ENCODE assay signal across 1 cellular context in genomic region chr10:4867520-4868356, GRCh38.
TF ChIP-seq lines count a peak whose summit lies in the region.

No MANE protein-coding gene starts in this region.

TF ChIP-seq in K562, 482 proteins besides CTCF, POLR2A, EP300 and RAD21 (continued from another document and continues in another):
- TF ChIP-seq, protein P1, sequence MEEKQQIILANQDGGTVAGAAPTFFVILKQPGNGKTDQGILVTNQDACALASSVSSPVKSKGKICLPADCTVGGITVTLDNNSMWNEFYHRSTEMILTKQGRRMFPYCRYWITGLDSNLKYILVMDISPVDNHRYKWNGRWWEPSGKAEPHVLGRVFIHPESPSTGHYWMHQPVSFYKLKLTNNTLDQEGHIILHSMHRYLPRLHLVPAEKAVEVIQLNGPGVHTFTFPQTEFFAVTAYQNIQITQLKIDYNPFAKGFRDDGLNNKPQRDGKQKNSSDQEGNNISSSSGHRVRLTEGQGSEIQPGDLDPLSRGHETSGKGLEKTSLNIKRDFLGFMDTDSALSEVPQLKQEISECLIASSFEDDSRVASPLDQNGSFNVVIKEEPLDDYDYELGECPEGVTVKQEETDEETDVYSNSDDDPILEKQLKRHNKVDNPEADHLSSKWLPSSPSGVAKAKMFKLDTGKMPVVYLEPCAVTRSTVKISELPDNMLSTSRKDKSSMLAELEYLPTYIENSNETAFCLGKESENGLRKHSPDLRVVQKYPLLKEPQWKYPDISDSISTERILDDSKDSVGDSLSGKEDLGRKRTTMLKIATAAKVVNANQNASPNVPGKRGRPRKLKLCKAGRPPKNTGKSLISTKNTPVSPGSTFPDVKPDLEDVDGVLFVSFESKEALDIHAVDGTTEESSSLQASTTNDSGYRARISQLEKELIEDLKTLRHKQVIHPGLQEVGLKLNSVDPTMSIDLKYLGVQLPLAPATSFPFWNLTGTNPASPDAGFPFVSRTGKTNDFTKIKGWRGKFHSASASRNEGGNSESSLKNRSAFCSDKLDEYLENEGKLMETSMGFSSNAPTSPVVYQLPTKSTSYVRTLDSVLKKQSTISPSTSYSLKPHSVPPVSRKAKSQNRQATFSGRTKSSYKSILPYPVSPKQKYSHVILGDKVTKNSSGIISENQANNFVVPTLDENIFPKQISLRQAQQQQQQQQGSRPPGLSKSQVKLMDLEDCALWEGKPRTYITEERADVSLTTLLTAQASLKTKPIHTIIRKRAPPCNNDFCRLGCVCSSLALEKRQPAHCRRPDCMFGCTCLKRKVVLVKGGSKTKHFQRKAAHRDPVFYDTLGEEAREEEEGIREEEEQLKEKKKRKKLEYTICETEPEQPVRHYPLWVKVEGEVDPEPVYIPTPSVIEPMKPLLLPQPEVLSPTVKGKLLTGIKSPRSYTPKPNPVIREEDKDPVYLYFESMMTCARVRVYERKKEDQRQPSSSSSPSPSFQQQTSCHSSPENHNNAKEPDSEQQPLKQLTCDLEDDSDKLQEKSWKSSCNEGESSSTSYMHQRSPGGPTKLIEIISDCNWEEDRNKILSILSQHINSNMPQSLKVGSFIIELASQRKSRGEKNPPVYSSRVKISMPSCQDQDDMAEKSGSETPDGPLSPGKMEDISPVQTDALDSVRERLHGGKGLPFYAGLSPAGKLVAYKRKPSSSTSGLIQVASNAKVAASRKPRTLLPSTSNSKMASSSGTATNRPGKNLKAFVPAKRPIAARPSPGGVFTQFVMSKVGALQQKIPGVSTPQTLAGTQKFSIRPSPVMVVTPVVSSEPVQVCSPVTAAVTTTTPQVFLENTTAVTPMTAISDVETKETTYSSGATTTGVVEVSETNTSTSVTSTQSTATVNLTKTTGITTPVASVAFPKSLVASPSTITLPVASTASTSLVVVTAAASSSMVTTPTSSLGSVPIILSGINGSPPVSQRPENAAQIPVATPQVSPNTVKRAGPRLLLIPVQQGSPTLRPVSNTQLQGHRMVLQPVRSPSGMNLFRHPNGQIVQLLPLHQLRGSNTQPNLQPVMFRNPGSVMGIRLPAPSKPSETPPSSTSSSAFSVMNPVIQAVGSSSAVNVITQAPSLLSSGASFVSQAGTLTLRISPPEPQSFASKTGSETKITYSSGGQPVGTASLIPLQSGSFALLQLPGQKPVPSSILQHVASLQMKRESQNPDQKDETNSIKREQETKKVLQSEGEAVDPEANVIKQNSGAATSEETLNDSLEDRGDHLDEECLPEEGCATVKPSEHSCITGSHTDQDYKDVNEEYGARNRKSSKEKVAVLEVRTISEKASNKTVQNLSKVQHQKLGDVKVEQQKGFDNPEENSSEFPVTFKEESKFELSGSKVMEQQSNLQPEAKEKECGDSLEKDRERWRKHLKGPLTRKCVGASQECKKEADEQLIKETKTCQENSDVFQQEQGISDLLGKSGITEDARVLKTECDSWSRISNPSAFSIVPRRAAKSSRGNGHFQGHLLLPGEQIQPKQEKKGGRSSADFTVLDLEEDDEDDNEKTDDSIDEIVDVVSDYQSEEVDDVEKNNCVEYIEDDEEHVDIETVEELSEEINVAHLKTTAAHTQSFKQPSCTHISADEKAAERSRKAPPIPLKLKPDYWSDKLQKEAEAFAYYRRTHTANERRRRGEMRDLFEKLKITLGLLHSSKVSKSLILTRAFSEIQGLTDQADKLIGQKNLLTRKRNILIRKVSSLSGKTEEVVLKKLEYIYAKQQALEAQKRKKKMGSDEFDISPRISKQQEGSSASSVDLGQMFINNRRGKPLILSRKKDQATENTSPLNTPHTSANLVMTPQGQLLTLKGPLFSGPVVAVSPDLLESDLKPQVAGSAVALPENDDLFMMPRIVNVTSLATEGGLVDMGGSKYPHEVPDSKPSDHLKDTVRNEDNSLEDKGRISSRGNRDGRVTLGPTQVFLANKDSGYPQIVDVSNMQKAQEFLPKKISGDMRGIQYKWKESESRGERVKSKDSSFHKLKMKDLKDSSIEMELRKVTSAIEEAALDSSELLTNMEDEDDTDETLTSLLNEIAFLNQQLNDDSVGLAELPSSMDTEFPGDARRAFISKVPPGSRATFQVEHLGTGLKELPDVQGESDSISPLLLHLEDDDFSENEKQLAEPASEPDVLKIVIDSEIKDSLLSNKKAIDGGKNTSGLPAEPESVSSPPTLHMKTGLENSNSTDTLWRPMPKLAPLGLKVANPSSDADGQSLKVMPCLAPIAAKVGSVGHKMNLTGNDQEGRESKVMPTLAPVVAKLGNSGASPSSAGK (IDR thresholded peaks at IDR 0.05): peak; percentile 31; the same call in 1 of the 2 replicates
- no peak; the same call in 1 of the 2 replicates for TF ChIP-seq ZNF175 (CRISPR knock-in tag; IDR thresholded peaks at IDR 0.05; ENCODE audit: low read depth)
- no peak for TF ChIP-seq ZNF696 (CRISPR knock-in tag; conservative IDR thresholded peaks at IDR 0.05)
- no peak for TF ChIP-seq ERF (CRISPR knock-in tag; IDR thresholded peaks at IDR 0.05)
- 0 out of 2 replicates have a peak, but pooled peaks have one; percentile 56 for TF ChIP-seq NFRKB (IDR thresholded peaks at IDR 0.05; ENCODE audit: low read depth)
- peak; percentile 26; the same call in 1 of the 2 replicates for TF ChIP-seq TEAD2 (tag; IDR thresholded peaks at IDR 0.05)
- peak; percentile 96 for TF ChIP-seq MTA2 (IDR thresholded peaks at IDR 0.05; ENCODE audit: low read depth)
- TF ChIP-seq ZBTB33 (CRISPR knock-in tag; IDR thresholded peaks at IDR 0.05): no peak
- TF ChIP-seq EP400 (IDR thresholded peaks at IDR 0.05): peak; percentile 80
- no peak for TF ChIP-seq BCL6 (CRISPR knock-in tag; IDR thresholded peaks at IDR 0.05)
- TF ChIP-seq ZNF707 (CRISPR knock-in tag; conservative IDR thresholded peaks at IDR 0.05): no peak
- no peak for TF ChIP-seq KLF13 (tag; IDR thresholded peaks at IDR 0.05; ENCODE audit: borderline replicate concordance, low read depth)
- no peak for TF ChIP-seq SIN3B (IDR thresholded peaks at IDR 0.05; ENCODE audit: low read depth)
- TF ChIP-seq, protein P2, sequence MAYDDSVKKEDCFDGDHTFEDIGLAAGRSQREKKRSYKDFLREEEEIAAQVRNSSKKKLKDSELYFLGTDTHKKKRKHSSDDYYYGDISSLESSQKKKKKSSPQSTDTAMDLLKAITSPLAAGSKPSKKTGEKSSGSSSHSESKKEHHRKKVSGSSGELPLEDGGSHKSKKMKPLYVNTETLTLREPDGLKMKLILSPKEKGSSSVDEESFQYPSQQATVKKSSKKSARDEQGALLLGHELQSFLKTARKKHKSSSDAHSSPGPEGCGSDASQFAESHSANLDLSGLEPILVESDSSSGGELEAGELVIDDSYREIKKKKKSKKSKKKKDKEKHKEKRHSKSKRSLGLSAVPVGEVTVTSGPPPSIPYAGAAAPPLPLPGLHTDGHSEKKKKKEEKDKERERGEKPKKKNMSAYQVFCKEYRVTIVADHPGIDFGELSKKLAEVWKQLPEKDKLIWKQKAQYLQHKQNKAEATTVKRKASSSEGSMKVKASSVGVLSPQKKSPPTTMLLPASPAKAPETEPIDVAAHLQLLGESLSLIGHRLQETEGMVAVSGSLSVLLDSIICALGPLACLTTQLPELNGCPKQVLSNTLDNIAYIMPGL (CRISPR knock-in tag; IDR thresholded peaks at IDR 0.05): no peak
- no peak for TF ChIP-seq STAG1 (CRISPR knock-in tag; IDR thresholded peaks at IDR 0.05; ENCODE audit: borderline replicate concordance)
- no peak for TF ChIP-seq DLX4 (CRISPR knock-in tag; IDR thresholded peaks at IDR 0.05)
- no peak for TF ChIP-seq ZFP36 (IDR thresholded peaks at IDR 0.05; ENCODE audit: low read depth, low read length, partially characterized antibody)
- peak; percentile 67; the same call in 1 of the 2 replicates for TF ChIP-seq XRCC5 (IDR thresholded peaks at IDR 0.05; ENCODE audit: low read depth, low read length)
- TF ChIP-seq ZNF717 (CRISPR knock-in tag; IDR thresholded peaks at IDR 0.05): no peak
- TF ChIP-seq, protein P3, sequence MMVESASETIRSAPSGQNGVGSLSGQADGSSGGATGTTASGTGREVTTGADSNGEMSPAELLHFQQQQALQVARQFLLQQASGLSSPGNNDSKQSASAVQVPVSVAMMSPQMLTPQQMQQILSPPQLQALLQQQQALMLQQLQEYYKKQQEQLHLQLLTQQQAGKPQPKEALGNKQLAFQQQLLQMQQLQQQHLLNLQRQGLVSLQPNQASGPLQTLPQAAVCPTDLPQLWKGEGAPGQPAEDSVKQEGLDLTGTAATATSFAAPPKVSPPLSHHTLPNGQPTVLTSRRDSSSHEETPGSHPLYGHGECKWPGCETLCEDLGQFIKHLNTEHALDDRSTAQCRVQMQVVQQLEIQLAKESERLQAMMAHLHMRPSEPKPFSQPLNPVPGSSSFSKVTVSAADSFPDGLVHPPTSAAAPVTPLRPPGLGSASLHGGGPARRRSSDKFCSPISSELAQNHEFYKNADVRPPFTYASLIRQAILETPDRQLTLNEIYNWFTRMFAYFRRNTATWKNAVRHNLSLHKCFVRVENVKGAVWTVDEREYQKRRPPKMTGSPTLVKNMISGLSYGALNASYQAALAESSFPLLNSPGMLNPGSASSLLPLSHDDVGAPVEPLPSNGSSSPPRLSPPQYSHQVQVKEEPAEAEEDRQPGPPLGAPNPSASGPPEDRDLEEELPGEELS (CRISPR knock-in tag; IDR thresholded peaks at IDR 0.05; ENCODE audit: borderline replicate concordance): no peak; the same call in 1 of the 2 replicates
- TF ChIP-seq MEF2A (IDR thresholded peaks at IDR 0.05; ENCODE audit: control insufficient read depth, low read depth, low read length): no peak
- TF ChIP-seq HDAC3 (IDR thresholded peaks at IDR 0.05; ENCODE audit: borderline replicate concordance, partially characterized antibody): peak; percentile 91
- no peak for TF ChIP-seq HNRNPUL1 (IDR thresholded peaks at IDR 0.05; ENCODE audit: low read length)
- TF ChIP-seq ZNF785 (CRISPR knock-in tag; IDR thresholded peaks at IDR 0.05): no peak
- peak; percentile 47; the same call in 1 of the 2 replicates for TF ChIP-seq TCF7L2 (IDR thresholded peaks at IDR 0.05; ENCODE audit: low read depth, low read length)
- no peak for TF ChIP-seq SRSF7 (optimal IDR thresholded peaks at IDR 0.05; ENCODE audit: low read depth, low read length)
- no peak for TF ChIP-seq CEBPZ (IDR thresholded peaks at IDR 0.05; ENCODE audit: borderline replicate concordance, low read depth, low read length)
- TF ChIP-seq RBM15 (IDR thresholded peaks at IDR 0.05; ENCODE audit: insufficient read depth, low read length): no peak
- TF ChIP-seq ZNF75A (CRISPR knock-in tag; IDR thresholded peaks at IDR 0.05): no peak
- no peak for TF ChIP-seq FOXP1 (CRISPR knock-in tag; IDR thresholded peaks at IDR 0.05)
- no peak for TF ChIP-seq HMGN3 (IDR thresholded peaks at IDR 0.05; ENCODE audit: borderline replicate concordance, extremely low read depth, insufficient read length, low read depth, low read length)
- no peak for TF ChIP-seq ZNF224 (CRISPR knock-in tag; IDR thresholded peaks at IDR 0.05)
- TF ChIP-seq NFE2 (IDR thresholded peaks at IDR 0.05; ENCODE audit: low read depth): peak; percentile 69
- no peak for TF ChIP-seq BMI1 (IDR thresholded peaks at IDR 0.05; ENCODE audit: low read length)
- TF ChIP-seq ZNF23 (CRISPR knock-in tag; IDR thresholded peaks at IDR 0.05): no peak
- no peak for TF ChIP-seq ZNF146 (CRISPR knock-in tag; IDR thresholded peaks at IDR 0.05; ENCODE audit: unreplicated experiment)
- no peak for TF ChIP-seq DMBX1 (CRISPR knock-in tag; IDR thresholded peaks at IDR 0.05; ENCODE audit: borderline replicate concordance)
- no peak for TF ChIP-seq SMAD3 (CRISPR knock-in tag; conservative IDR thresholded peaks at IDR 0.05)
- no peak for TF ChIP-seq SMC3 (conservative IDR thresholded peaks at IDR 0.05; ENCODE audit: insufficient read depth, low read depth, low read length)
- TF ChIP-seq MYC (IDR thresholded peaks at IDR 0.05; ENCODE audit: low read depth, low read length): peak; percentile 92
- no peak for TF ChIP-seq MYC (CRISPR knock-in tag; IDR thresholded peaks at IDR 0.05; ENCODE audit: borderline replicate concordance, low read depth)
- TF ChIP-seq, protein P4, sequence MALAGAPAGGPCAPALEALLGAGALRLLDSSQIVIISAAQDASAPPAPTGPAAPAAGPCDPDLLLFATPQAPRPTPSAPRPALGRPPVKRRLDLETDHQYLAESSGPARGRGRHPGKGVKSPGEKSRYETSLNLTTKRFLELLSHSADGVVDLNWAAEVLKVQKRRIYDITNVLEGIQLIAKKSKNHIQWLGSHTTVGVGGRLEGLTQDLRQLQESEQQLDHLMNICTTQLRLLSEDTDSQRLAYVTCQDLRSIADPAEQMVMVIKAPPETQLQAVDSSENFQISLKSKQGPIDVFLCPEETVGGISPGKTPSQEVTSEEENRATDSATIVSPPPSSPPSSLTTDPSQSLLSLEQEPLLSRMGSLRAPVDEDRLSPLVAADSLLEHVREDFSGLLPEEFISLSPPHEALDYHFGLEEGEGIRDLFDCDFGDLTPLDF (CRISPR knock-in tag; IDR thresholded peaks at IDR 0.05): peak; percentile 37; the same call in 1 of the 2 replicates
